ENCODE assay signal across 11 cellular contexts in the genomic region with DNA sequence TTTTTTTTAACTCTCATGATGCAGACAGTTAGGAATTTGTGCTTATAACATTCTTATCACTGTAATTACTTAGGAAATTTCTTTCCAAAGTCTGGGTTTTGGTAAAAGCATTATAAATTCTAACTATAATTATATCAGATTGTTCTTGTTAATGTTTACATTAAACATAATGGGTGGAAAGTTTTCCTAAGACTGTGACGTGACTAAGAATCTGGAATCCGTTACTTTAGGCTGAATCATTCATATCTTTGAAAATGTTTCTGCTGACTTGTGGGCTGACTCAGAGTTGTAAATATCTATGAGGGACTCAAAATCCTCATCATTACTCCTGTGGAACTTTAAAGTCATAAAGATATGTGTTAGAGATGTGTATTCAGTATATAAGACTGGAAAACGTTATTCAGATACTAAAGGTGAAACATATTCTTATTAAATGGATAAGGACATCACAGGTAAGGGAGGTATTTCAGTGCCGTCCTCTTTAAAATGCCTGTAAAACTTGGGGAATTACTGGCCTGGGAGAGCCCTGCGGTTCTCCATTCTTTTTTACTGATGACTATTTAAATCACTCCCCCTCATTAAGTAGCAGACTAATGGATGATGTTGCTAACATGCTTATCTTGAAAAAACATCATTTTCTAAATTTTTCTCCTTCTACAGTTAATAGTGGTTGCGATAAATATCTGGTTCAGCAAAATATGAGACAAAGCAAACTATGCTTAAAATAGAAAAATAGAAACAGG.
DNase-seq lines count a peak whose midpoint lies in the region; ATAC-seq and TF ChIP-seq lines count a peak whose summit lies in the region.
"Had no signal": no experiment of that assay in that cellular context is flagged by ENCODE, and none has a peak within 500 bp of the region (broad histone marks: within the 10 kb centered on the region; RNA-seq: fewer than 3 reads in every experiment).

No MANE protein-coding gene starts in this region.

- DNase-seq in amniotic stem cell (lab: John Stamatoyannopoulos, UW) = peak; percentile 86
- DNase-seq in stromal cell of bone marrow (ENCODE audit: low read depth) = peak; percentile 90
- no peak for DNase-seq in NCI-H1930 (lab: John Stamatoyannopoulos, UW)
- DNase-seq in NCI-H446 (lab: John Stamatoyannopoulos, UW) = no peak
- DNase-seq in NCI-H1417 (lab: John Stamatoyannopoulos, UW) = no peak
- DNase-seq in SHP77 (lab: John Stamatoyannopoulos, UW) = no peak
- DNase-seq: activated CD4-positive, alpha-beta T cell treated with anti-CD3 and anti-CD28 coated beads, Interleukin-2, amount 50 U/mL, for 1 hour; NCI-H2029 treated with DMSO at 0.1 percent for 48 hours; Right ventricle myocardium superior had no signal

- H3K4me3 ChIP-seq in HEK293 (ENCODE audit: low read depth, low read length) = no peak overlapping the region
- H3K4me3 ChIP-seq in gastroesophageal sphincter = no peak overlapping the region

- H3K27ac ChIP-seq in HEK293 (ENCODE audit: extremely low read depth, low read depth, low read length) (no peak overlapping the region), gastroesophageal sphincter (peak overlapping the region in 3 of 4 donors; percentile 70 to 77 (median 74))

- no peaks in the 10 kb centered on the region for H3K4me1 ChIP-seq in HEK293 (ENCODE audit: control insufficient read depth, insufficient read depth, low read length)
- peaks cover 11 to 27% (median 13%) of the 10 kb centered on the region in 3 donors for H3K4me1 ChIP-seq in gastroesophageal sphincter

- TF ChIP-seq CTCF in HEK293 (tag by site-specific recombination; IDR thresholded peaks at IDR 0.05) (no peak), gastroesophageal sphincter (IDR thresholded peaks at IDR 0.05) (no peak)

- H3K9me3 ChIP-seq in HEK293 (ENCODE audit: control insufficient read depth, insufficient read depth, low read depth, low read length) (no peaks in the 10 kb centered on the region), gastroesophageal sphincter (no peaks in the 10 kb centered on the region)

- CTCF ChIA-PET in HEK293 (lab: Yijun Ruan, JAX) = no interaction called here

- TF ChIP-seq POLR2A in gastroesophageal sphincter (IDR thresholded peaks at IDR 0.05) = no peak

- 28 to 41% methylated on average over 6 of the region's 6 CpGs for WGBS in gastroesophageal sphincter (ENCODE audit: low coverage in 1 of 2), 2 donors

- peaks cover 0 to 24% of the 10 kb centered on the region in 2 experiments; a peak in 1 of 3 replicates for H3K36me3 ChIP-seq in HEK293 (ENCODE audit: control insufficient read depth in 2 of 2, insufficient read depth in 1 of 2, low read length in 2 of 2)
- peaks cover 0 to 31% of the 10 kb centered on the region in 2 donors for H3K36me3 ChIP-seq in gastroesophageal sphincter

- H3K27me3 ChIP-seq in gastroesophageal sphincter = no peaks in the 10 kb centered on the region

- no peak for TF ChIP-seq EP300 in gastroesophageal sphincter (IDR thresholded peaks at IDR 0.05)

- ATAC-seq in gastroesophageal sphincter = peak; percentile 59

- POLR2A ChIA-PET in HEK293 (lab: Yijun Ruan, JAX) = no interaction called here

TF ChIP-seq in HEK293, 187 proteins besides CTCF, POLR2A, EP300 and RAD21:
- TF ChIP-seq, protein P1, sequence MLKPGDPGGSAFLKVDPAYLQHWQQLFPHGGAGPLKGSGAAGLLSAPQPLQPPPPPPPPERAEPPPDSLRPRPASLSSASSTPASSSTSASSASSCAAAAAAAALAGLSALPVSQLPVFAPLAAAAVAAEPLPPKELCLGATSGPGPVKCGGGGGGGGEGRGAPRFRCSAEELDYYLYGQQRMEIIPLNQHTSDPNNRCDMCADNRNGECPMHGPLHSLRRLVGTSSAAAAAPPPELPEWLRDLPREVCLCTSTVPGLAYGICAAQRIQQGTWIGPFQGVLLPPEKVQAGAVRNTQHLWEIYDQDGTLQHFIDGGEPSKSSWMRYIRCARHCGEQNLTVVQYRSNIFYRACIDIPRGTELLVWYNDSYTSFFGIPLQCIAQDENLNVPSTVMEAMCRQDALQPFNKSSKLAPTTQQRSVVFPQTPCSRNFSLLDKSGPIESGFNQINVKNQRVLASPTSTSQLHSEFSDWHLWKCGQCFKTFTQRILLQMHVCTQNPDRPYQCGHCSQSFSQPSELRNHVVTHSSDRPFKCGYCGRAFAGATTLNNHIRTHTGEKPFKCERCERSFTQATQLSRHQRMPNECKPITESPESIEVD (tag by site-specific recombination; IDR thresholded peaks at IDR 0.05) = 0 out of 2 replicates have a peak, but pooled peaks have one; percentile 10
- TF ChIP-seq GLI2 (tag by site-specific recombination; IDR thresholded peaks at IDR 0.05; ENCODE audit: borderline replicate concordance, low read depth) (no peak), ZBTB17 (tag by site-specific recombination; IDR thresholded peaks at IDR 0.05) (0 out of 2 replicates have a peak, but pooled peaks have one; percentile 40), ZNF629 (tag by site-specific recombination; IDR thresholded peaks at IDR 0.05) (0 out of 2 replicates have a peak, but pooled peaks have one; percentile 17), MYNN (tag by site-specific recombination; IDR thresholded peaks at IDR 0.05; ENCODE audit: borderline replicate concordance) (no peak)
TF ChIP-seq in HEK293: peak in this region for 3.

Comparison
In these comparisons a context has a peak if more than half of its experiments do, and no peak if none do; other contexts are left out.
1. DNase-seq: peak in amniotic stem cell (single experiment) and stromal cell of bone marrow (single experiment); none in NCI-H1930 (0 of 2), NCI-H446 (0 of 2), NCI-H1417 (0 of 3) and SHP77 (0 of 2).